In the genomic region with DNA sequence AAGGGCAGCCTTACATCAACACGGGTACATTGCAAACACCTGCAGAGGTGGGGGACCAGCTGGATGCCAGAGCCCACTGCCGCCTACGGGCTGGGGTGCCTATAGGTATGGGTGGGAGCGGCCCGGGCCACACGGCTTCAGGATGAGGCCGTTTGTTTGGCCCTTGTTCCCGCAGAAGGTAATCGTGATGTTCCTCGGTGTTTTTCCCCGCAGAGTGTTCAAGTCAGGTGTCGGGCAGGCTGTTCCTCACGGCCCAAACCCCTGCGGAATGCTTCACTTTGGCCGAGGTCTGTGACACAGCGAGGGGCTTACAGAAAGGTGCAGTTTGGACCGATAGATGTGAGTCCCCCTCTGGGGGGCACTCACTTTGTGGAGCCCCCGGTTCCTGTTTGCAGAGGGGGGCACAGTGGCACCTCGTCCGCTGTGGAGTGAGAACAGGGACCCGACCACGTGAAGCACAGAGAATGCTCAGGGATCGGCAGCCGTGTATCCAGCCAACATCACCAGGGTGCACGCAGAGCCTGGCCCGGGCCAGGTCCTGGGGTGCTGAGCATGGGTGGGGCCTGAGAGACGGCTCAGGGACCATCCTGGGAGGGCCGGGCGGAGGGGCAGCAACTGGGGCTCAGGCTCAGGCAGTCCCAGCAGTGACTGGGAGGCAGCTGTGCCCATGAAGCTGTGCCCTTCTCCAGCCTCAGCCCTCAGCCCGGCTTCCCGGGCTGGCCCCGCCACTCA, we compare ENCODE assay signal across 19 cellular contexts. TPM values are rescaled to one million over a fixed set of nuclear protein-coding genes. Genes with fewer than 3 reads are reported as not detected.
A peak's percentile ranks its signal among the peaks of the same experiment; 100 is the strongest.
DNase-seq lines count a peak whose midpoint lies in the region; ATAC-seq and TF ChIP-seq lines count a peak whose summit lies in the region.
"Had no signal": no experiment of that assay in that cellular context is flagged by ENCODE, and none has a peak within 500 bp of the region (broad histone marks: within the 10 kb centered on the region; RNA-seq: fewer than 3 reads in every experiment).

No MANE protein-coding gene starts in this region.

- DNase-seq in activated naive CD8-positive, alpha-beta T cell treated with anti-CD3 and anti-CD28 coated beads for 36 hours = no peak
- DNase-seq in activated B cell treated with CpG ODN at 0.5 μM for 24 hours = no peak
- DNase-seq in retina = peak; percentile 12
- no peak for DNase-seq in lower lobe of right lung
- no peak for DNase-seq in activated T-cell treated with anti-CD3 and anti-CD28 coated beads, Interleukin-2, amount 50 U/mL, for 48 hours
- no peak for DNase-seq in ascending aorta (ENCODE audit: low spot score in 2 of 2)
- DNase-seq: cortex of kidney, HFFc6, NCI-H1694 treated with DMSO at 0.1 percent for 48 hours had no signal

- ATAC-seq in activated B cell treated with CpG ODN at 0.5 μM for 24 hours (ENCODE audit: low read depth) (no peak), lower lobe of right lung (no peak)

- CTCF ChIA-PET in activated B cell treated with CpG ODN at 0.5 μM for 24 hours (lab: Charles Lee) = interaction anchor here (1.9 kb wide), 1 partner anchor 51 kb away, joined by 5 read pairs; no protein-coding TSS in a partner anchor

- H3K27me3 ChIP-seq in iPS-18a (ENCODE audit: control insufficient read depth, insufficient read depth, low read length) (peaks cover 29% of the 10 kb centered on the region), lower lobe of right lung (ENCODE audit: low read depth) (peaks cover 68% of the 10 kb centered on the region), ascending aorta (peaks cover 5% of the 10 kb centered on the region)

- peaks cover 16% of the 10 kb centered on the region for H3K4me1 ChIP-seq in iPS-18a (ENCODE audit: control insufficient read depth, low read depth, low read length)
- no peaks in the 10 kb centered on the region for H3K4me1 ChIP-seq in lower lobe of right lung
- H3K4me1 ChIP-seq in ascending aorta = no peaks in the 10 kb centered on the region

- H3K4me3 Mint-ChIP-seq in activated naive CD8-positive, alpha-beta T cell = peak overlapping the region; percentile 23
- no peak overlapping the region for H3K4me3 Mint-ChIP-seq in activated naive CD8-positive, alpha-beta T cell treated with anti-CD3 and anti-CD28 coated beads for 36 hours
- peak overlapping the region; percentile 28 for H3K4me3 Mint-ChIP-seq in activated B cell treated with CpG ODN at 0.5 μM for 24 hours
- H3K4me3 Mint-ChIP-seq: activated CD8-positive, alpha-beta memory T cell treated with anti-CD3 and anti-CD28 coated beads, Interleukin-2, amount 10 ng/mL, durations not matched to agents 7 days and 5 days; HFFc6 had no signal

- no peak overlapping the region for H3K9ac ChIP-seq in iPS-18a (ENCODE audit: low read length)

- H3K4me1 Mint-ChIP-seq in activated naive CD8-positive, alpha-beta T cell (ENCODE audit: low read depth) = peaks cover 22% of the 10 kb centered on the region
- peaks cover 13% of the 10 kb centered on the region for H3K4me1 Mint-ChIP-seq in activated naive CD8-positive, alpha-beta T cell treated with anti-CD3 and anti-CD28 coated beads for 36 hours
- H3K4me1 Mint-ChIP-seq in activated B cell treated with CpG ODN at 0.5 μM for 24 hours = peaks cover 49% of the 10 kb centered on the region

- H3K27ac Mint-ChIP-seq in activated naive CD8-positive, alpha-beta T cell = no peak overlapping the region
- H3K27ac Mint-ChIP-seq in activated naive CD8-positive, alpha-beta T cell treated with anti-CD3 and anti-CD28 coated beads for 36 hours = no peak overlapping the region
- H3K27ac Mint-ChIP-seq in activated B cell treated with CpG ODN at 0.5 μM for 24 hours = no peak overlapping the region
- H3K27ac Mint-ChIP-seq: activated CD8-positive, alpha-beta memory T cell treated with anti-CD3 and anti-CD28 coated beads, Interleukin-2, amount 10 ng/mL, durations not matched to agents 7 days and 5 days; CD4-positive, alpha-beta T cell; HFFc6; T-cell had no signal

- no peaks in the 10 kb centered on the region for H3K36me3 ChIP-seq in iPS-18a (ENCODE audit: control insufficient read depth, low read depth, low read length)
- no peaks in the 10 kb centered on the region for H3K36me3 ChIP-seq in lower lobe of right lung
- H3K36me3 ChIP-seq in ascending aorta = no peaks in the 10 kb centered on the region
- H3K36me3 ChIP-seq: gastroesophageal sphincter, neutrophil had no signal

- peak overlapping the region; percentile 30 for H3K4me3 ChIP-seq in iPS-18a (ENCODE audit: low read length)
- no peak overlapping the region for H3K4me3 ChIP-seq in lower lobe of right lung
- no peak overlapping the region for H3K4me3 ChIP-seq in ascending aorta
- H3K4me3 ChIP-seq: gastroesophageal sphincter had no signal

- H3K27me3 Mint-ChIP-seq in activated naive CD8-positive, alpha-beta T cell = no peaks in the 10 kb centered on the region
- peaks cover 12% of the 10 kb centered on the region for H3K27me3 Mint-ChIP-seq in activated naive CD8-positive, alpha-beta T cell treated with anti-CD3 and anti-CD28 coated beads for 36 hours
- peaks cover 10% of the 10 kb centered on the region for H3K27me3 Mint-ChIP-seq in activated B cell treated with CpG ODN at 0.5 μM for 24 hours

- no peak for TF ChIP-seq CTCF in activated B cell treated with CpG ODN at 0.5 μM for 24 hours (IDR thresholded peaks at IDR 0.05)
- no peak for TF ChIP-seq CTCF in lower lobe of right lung (IDR thresholded peaks at IDR 0.05)
- no peak for TF ChIP-seq CTCF in ascending aorta (IDR thresholded peaks at IDR 0.05)

- no peaks in the 10 kb centered on the region for H3K36me3 Mint-ChIP-seq in activated naive CD8-positive, alpha-beta T cell
- H3K36me3 Mint-ChIP-seq in activated naive CD8-positive, alpha-beta T cell treated with anti-CD3 and anti-CD28 coated beads for 36 hours = no peaks in the 10 kb centered on the region
- no peaks in the 10 kb centered on the region for H3K36me3 Mint-ChIP-seq in activated B cell treated with CpG ODN at 0.5 μM for 24 hours (ENCODE audit: low read depth)
- H3K36me3 Mint-ChIP-seq: activated CD8-positive, alpha-beta memory T cell treated with anti-CD3 and anti-CD28 coated beads, Interleukin-2, amount 10 ng/mL, durations not matched to agents 7 days and 5 days; T-cell had no signal

- H3K9me3 ChIP-seq in iPS-18a (ENCODE audit: control insufficient read depth, low read depth, low read length) (no peaks in the 10 kb centered on the region), lower lobe of right lung (no peaks in the 10 kb centered on the region), ascending aorta (no peaks in the 10 kb centered on the region)
- H3K9me3 ChIP-seq: gastroesophageal sphincter, neutrophil had no signal

- POLR2A ChIA-PET in activated B cell treated with CpG ODN at 0.5 μM for 24 hours (lab: Charles Lee) = interaction anchor here (0.7 to 1.8 kb wide), 4 partner anchors 15 to 51 kb away, joined by 3 to 10 read pairs (median 4); no protein-coding TSS in a partner anchor

- H3K27ac ChIP-seq in iPS-18a (ENCODE audit: low read length) (no peak overlapping the region), lower lobe of right lung (no peak overlapping the region), ascending aorta (no peak overlapping the region)
- H3K27ac ChIP-seq: gastroesophageal sphincter, neutrophil had no signal

- intact Hi-C loops in activated B cell treated with CpG ODN at 0.5 μM for 24 hours (cut with micrococcal nuclease) = loop anchor here (2.0 kb wide), 1 partner anchor 14 kb away; no protein-coding TSS in a partner anchor
- intact Hi-C loops in lower lobe of right lung (cut with DNase I) = no loop called here
- intact Hi-C loops in ascending aorta (cut with DNase I) = no loop called here

- H3K9me3 Mint-ChIP-seq in activated naive CD8-positive, alpha-beta T cell (ENCODE audit: low read depth) = no peaks in the 10 kb centered on the region
- H3K9me3 Mint-ChIP-seq in activated naive CD8-positive, alpha-beta T cell treated with anti-CD3 and anti-CD28 coated beads for 36 hours = no peaks in the 10 kb centered on the region
- no peaks in the 10 kb centered on the region for H3K9me3 Mint-ChIP-seq in activated B cell treated with CpG ODN at 0.5 μM for 24 hours
- H3K9me3 Mint-ChIP-seq: CD4-positive, alpha-beta T cell; HFFc6; immature natural killer cell; T-cell had no signal

RNA-seq across cellular contexts. Expression of a gene that starts 0.5 kb away (rescaled TPM):
- not detected for total RNA-seq in activated naive CD8-positive, alpha-beta T cell treated with anti-CD3 and anti-CD28 coated beads for 36 hours
- total RNA-seq in activated B cell treated with CpG ODN at 0.5 μM for 24 hours (0.16 TPM in 1 of 2 replicates, not detected in the other), lower lobe of right lung (6.6 TPM), ascending aorta (not detected)
- total RNA-seq: activated CD8-positive, alpha-beta memory T cell treated with anti-CD3 and anti-CD28 coated beads, Interleukin-2, amount 10 ng/mL, durations not matched to agents 7 days and 5 days; HFFc6; NCI-H460; right cardiac atrium had no signal

RNA-seq across cellular contexts. Expression of a gene that starts 33.2 kb away (rescaled TPM):
- 10 to 100 TPM; 52.5 to 53.3 TPM for total RNA-seq in activated naive CD8-positive, alpha-beta T cell treated with anti-CD3 and anti-CD28 coated beads for 36 hours
- total RNA-seq in activated B cell treated with CpG ODN at 0.5 μM for 24 hours (36.7 and 37.5 TPM in 2 replicates), lower lobe of right lung (0.47 TPM), ascending aorta (not detected)
- total RNA-seq: HFFc6, NCI-H460 had no signal

RNA-seq across cellular contexts. Expression of a gene that starts 40.7 kb away (rescaled TPM):
- total RNA-seq in activated naive CD8-positive, alpha-beta T cell treated with anti-CD3 and anti-CD28 coated beads for 36 hours = 100 to 1,000 TPM; 110 to 111 TPM
- total RNA-seq in activated B cell treated with CpG ODN at 0.5 μM for 24 hours (0.86 and 1.1 TPM in 2 replicates), lower lobe of right lung (3.0 TPM), ascending aorta (4.8 TPM)
- total RNA-seq: NCI-H460 had no signal

RNA-seq across cellular contexts. Expression of a gene that starts 57.3 kb away (rescaled TPM):
- total RNA-seq in activated naive CD8-positive, alpha-beta T cell treated with anti-CD3 and anti-CD28 coated beads for 36 hours = 10 to 100 TPM; 18.9 to 19.0 TPM
- 20.8 and 26.5 TPM in 2 replicates for total RNA-seq in activated B cell treated with CpG ODN at 0.5 μM for 24 hours
- total RNA-seq in lower lobe of right lung = 11.7 TPM
- 23.7 TPM for total RNA-seq in ascending aorta

RNA-seq across cellular contexts. Expression of a gene that starts 58.6 kb away (rescaled TPM):
- 10 to 100 TPM; 85.9 to 95.9 TPM for total RNA-seq in activated naive CD8-positive, alpha-beta T cell treated with anti-CD3 and anti-CD28 coated beads for 36 hours
- total RNA-seq in activated B cell treated with CpG ODN at 0.5 μM for 24 hours (94.4 and 97.9 TPM in 2 replicates), lower lobe of right lung (127 TPM), ascending aorta (223 TPM)

Comparison
In these comparisons a context has a peak if more than half of its experiments do, and no peak if none do; other contexts are left out.
1. RNA of a gene that starts 33.2 kb away (total RNA-seq): 52.5 to 53.3 TPM in activated naive CD8-positive, alpha-beta T cell treated with anti-CD3 and anti-CD28 coated beads for 36 hours and 36.7 to 37.5 TPM in activated B cell treated with CpG ODN at 0.5 μM for 24 hours; 0.47 TPM in lower lobe of right lung (single experiment) and not detected in ascending aorta (single experiment); every median in the first group is over 10 times any median in the second.
2. RNA of a gene that starts 40.7 kb away (total RNA-seq): 110 to 111 TPM in activated naive CD8-positive, alpha-beta T cell treated with anti-CD3 and anti-CD28 coated beads for 36 hours; 4.8 TPM in ascending aorta (single experiment), 3.0 TPM in lower lobe of right lung (single experiment) and 0.86 to 1.1 TPM in activated B cell treated with CpG ODN at 0.5 μM for 24 hours; every median in the first group is over 10 times any median in the second.